ENCODE assay signal across 8 cellular contexts in the genomic region with DNA sequence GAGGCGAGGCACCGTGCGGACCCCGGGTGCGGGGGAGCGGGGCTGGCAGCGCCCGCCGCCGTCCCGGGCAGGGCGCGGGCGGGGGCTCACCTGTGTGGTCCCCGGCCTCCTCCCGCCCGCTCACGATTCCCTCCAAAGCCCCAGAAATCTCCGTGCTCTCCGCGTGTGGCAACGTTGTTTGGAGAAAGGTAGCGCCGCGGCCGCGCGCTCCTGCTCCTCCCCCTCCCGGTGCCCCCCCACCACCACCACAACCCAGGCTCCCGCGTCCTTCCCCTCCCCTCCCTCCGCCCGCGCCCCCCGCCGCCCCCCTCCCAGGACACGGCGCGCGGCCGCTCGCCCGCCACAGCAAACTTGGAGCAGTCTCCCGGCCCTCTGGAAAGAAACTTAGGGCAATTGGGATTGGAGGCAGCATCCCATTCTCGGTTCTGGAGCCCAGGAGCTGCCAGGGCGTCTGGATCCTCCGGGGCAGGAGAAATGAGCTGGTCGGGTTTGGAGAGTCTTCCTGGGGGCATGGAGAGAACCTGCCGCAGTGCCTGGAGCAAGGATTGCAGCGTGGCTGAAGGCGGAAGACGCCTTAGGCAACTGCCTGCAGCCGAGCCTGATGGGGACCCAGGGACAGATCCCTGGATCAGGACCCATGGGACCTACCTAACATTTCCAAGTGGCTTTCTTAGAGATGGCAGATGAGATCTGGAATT. TPM values are rescaled to one million over a fixed set of nuclear protein-coding genes. Genes with fewer than 3 reads are reported as not detected.
DNase-seq lines count a peak whose midpoint lies in the region; ATAC-seq, FAIRE-seq and TF ChIP-seq lines count a peak whose summit lies in the region.

No MANE protein-coding gene starts in this region.

- peaks cover 30% of the 10 kb centered on the region for H3K4me1 ChIP-seq in A549
- H3K4me1 ChIP-seq in mucosa of stomach (ENCODE audit: control insufficient read depth, insufficient read depth, low read length), result peaks cover 20% of the 10 kb centered on the region
- H3K4me1 ChIP-seq in tibial nerve, result peaks cover 0 to 53% (median 33%) of the 10 kb centered on the region in 4 donors

- CTCF ChIA-PET in A549 (lab: Yijun Ruan, JAX), result no interaction called here

- no peak for TF ChIP-seq RAD21 in A549 (conservative IDR thresholded peaks at IDR 0.05 in 1 of 2, IDR thresholded peaks at IDR 0.05 in 1 of 2)

- H3K27me3 ChIP-seq in mucosa of stomach (ENCODE audit: control insufficient read depth, insufficient read depth, low read length) (no peaks in the 10 kb centered on the region), tibial nerve (no peaks in the 10 kb centered on the region)

- H3K27ac ChIP-seq in A549 (peak overlapping the region; percentile 99), tibial nerve (peak overlapping the region; percentile 87 to 99 (median 96))

- DNase-seq in A549 (ENCODE audit: low read depth in 1 of 2, low spot score in 1 of 2) (peak in 1 of 2 experiments; percentile 62), NCI-H510A (lab: John Stamatoyannopoulos, UW) (peak; percentile 35), activated T-cell treated with anti-CD3 and anti-CD28 coated beads for 1 hour (ENCODE audit: low read depth) (peak; percentile 35), tibial nerve (ENCODE audit: low spot score in 2 of 2) (peak; percentile 43 to 52), cerebellar nuclear complex (lab: John Stamatoyannopoulos, UW) (no peak)

- H3K9me3 ChIP-seq in A549 (no peaks in the 10 kb centered on the region), mucosa of stomach (ENCODE audit: control insufficient read depth, low read length) (no peaks in the 10 kb centered on the region), tibial nerve (no peaks in the 10 kb centered on the region)

- no peak for FAIRE-seq in A549 (lab: Jason Lieb, UNC)

- TF ChIP-seq POLR2A in A549 (IDR thresholded peaks at IDR 0.05; ENCODE audit: low read length), result no peak
- TF ChIP-seq POLR2A in tibial nerve (IDR thresholded peaks at IDR 0.05), result no peak

- no peak for TF ChIP-seq EP300 in A549 (IDR thresholded peaks at IDR 0.05)
- TF ChIP-seq EP300 in tibial nerve (IDR thresholded peaks at IDR 0.05), result peak in 1 of 2 donors; percentile 63

- POLR2A ChIA-PET in A549 (lab: Yijun Ruan, JAX), result no interaction called here

- peak overlapping the region; percentile 89 for H3K9ac ChIP-seq in mucosa of stomach (ENCODE audit: low read length)

- peak overlapping the region; percentile 99 for H3K4me2 ChIP-seq in A549

- H3K36me3 ChIP-seq in mucosa of stomach (ENCODE audit: control insufficient read depth, insufficient read depth, low read length), result no peaks in the 10 kb centered on the region
- H3K36me3 ChIP-seq in tibial nerve, result no peaks in the 10 kb centered on the region

- peak; percentile 27 to 35 for ATAC-seq in A549
- peak; percentile 3 for ATAC-seq in GM18511 (IDR thresholded peaks at IDR 0.05; ENCODE audit: unreplicated experiment)
- ATAC-seq in esophagus mucosa, result peak; percentile 0

- 2% methylated on average over 6 of the region's 53 CpGs for WGBS in A549 (ENCODE audit: missing lambda C conversion rate)
- 0 to 1% methylated on average over 18 to 30 of the region's 53 CpGs for WGBS in tibial nerve, 2 donors

- peak overlapping the region; percentile 98 for H3K4me3 ChIP-seq in A549
- peak overlapping the region; percentile 85 for H3K4me3 ChIP-seq in mucosa of stomach (ENCODE audit: low read length)
- peak overlapping the region; percentile 63 to 98 (median 86) for H3K4me3 ChIP-seq in tibial nerve

- TF ChIP-seq CTCF in A549 (IDR thresholded peaks at IDR 0.05) (no peak), tibial nerve (IDR thresholded peaks at IDR 0.05) (no peak)

TF ChIP-seq in A549, 52 proteins besides CTCF, POLR2A, EP300 and RAD21:
- TF ChIP-seq MAX (IDR thresholded peaks at IDR 0.05), result peak; percentile 36; the same call in 1 of the 2 replicates
- TF ChIP-seq POLR2AphosphoS2 (conservative IDR thresholded peaks at IDR 0.05; ENCODE audit: low read length), result no peak
- TF ChIP-seq, protein P1, sequence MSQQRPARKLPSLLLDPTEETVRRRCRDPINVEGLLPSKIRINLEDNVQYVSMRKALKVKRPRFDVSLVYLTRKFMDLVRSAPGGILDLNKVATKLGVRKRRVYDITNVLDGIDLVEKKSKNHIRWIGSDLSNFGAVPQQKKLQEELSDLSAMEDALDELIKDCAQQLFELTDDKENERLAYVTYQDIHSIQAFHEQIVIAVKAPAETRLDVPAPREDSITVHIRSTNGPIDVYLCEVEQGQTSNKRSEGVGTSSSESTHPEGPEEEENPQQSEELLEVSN (IDR thresholded peaks at IDR 0.05; ENCODE audit: borderline replicate concordance, low read depth), result 0 out of 2 replicates have a peak, but pooled peaks have one; percentile 37
- 0 out of 2 replicates have a peak, but pooled peaks have one; percentile 30 for TF ChIP-seq PHF8 (IDR thresholded peaks at IDR 0.05; ENCODE audit: borderline replicate concordance, low read depth)

RNA-seq across cellular contexts. Expression of gene KLF3, which starts 0.9 kb away (rescaled TPM):
- polyA plus RNA-seq in A549 (2011; rRNA removed), result 26.9 and 29.6 TPM in 2 replicates
- polyA plus RNA-seq in A549 (2012; cell fraction: cytosol; rRNA removed), result 6.3 and 7.6 TPM in 2 replicates
- 7.1 and 8.2 TPM in 2 replicates for polyA plus RNA-seq in A549 (2012; cell fraction: nucleus; rRNA removed)
- 10.5 to 11.6 TPM (median 11.2 TPM) in 3 replicates for polyA plus RNA-seq in A549 (2017; fragmentation: RNase III; extraction: RNeasy Plus Mini Kit Qiagen cat#74134 plus additional on column Dnase treatment)
- polyA minus RNA-seq in A549 (2011; rRNA and poly(A)+ RNA removed), result 45.3 and 45.8 TPM in 2 replicates
- total RNA-seq in esophagus mucosa, result 77.8 TPM
- 10 to 100 TPM; 36.3 to 70.1 (median 38.4) TPM for total RNA-seq in tibial nerve

Comparison
In these comparisons a context has a peak if more than half of its experiments do, and no peak if none do; other contexts are left out.
1. DNase-seq: peak in NCI-H510A (single experiment), activated T-cell treated with anti-CD3 and anti-CD28 coated beads for 1 hour (single experiment) and tibial nerve (2 of 2); none in cerebellar nuclear complex (0 of 2).
2. Peak in every context shown above with its lines, with median percentiles within 50 percentile points of each other: ATAC-seq and H3K4me3 ChIP-seq.